8 cellular contexts compared by ENCODE assay signal in the genomic region with DNA sequence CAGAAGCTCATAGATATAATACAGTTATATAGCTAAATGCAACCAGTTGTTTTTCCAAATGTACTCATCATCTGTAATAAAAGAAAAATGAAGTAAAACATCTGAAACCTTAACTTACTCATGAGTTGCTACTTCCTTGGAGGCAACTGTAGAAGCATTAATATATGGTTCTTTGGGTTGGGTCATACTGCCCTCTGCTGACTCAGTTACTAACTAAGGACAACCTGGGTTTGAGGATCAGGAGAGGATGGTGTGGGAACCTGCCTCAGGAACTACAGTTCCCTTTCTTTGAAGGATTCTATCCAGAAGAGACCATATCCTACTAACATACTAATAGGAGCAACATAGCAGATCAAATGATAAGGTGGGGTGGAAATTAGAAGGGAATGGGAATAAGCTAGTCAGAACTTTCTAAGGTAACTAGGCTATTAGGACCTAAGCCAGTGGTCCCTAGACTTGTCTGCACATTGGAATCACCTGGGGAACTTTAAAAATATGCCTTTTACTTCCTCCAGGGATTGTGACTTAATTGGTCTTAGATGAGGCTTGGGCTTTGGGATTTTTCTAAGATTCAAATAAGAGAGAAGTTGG. TPM values are rescaled to one million over a fixed set of nuclear protein-coding genes. Genes with fewer than 3 reads are reported as not detected.
DNase-seq lines count a peak whose midpoint lies in the region; ATAC-seq and TF ChIP-seq lines count a peak whose summit lies in the region.

No MANE protein-coding gene starts in this region.

- in situ Hi-C loops in Panc1 (cut with HindIII; ENCODE audit: low pct_unique_long_range_greater_than_20kb, low sequenced_read_pairs) = no loop called here

- POLR2A ChIA-PET in Panc1 (lab: Charles Lee) = no interaction called here

- ATAC-seq in heart left ventricle (peak in 3 of 4 donors; percentile 64 to 76 (median 73)), HG02610 (IDR thresholded peaks at IDR 0.05; ENCODE audit: unreplicated experiment) (peak; percentile 35), Panc1 (peak; percentile 88), right lobe of liver (peak; percentile 77 to 91 (median 85)), GM18520 (IDR thresholded peaks at IDR 0.05; ENCODE audit: unreplicated experiment) (no peak)

- intact Hi-C loops in heart left ventricle (cut with DNase I) = loop anchor here in 5 of 10 donors (2.0 to 10.0 kb wide), 8 partner anchors 79 to 318 kb away; a partner anchor contains a TSS
- intact Hi-C loops in cardiac septum (cut with DNase I) = loop anchor here (2.0 kb wide), 1 partner anchor 80 kb away; no protein-coding TSS in a partner anchor
- intact Hi-C loops in Panc1 (cut with micrococcal nuclease; ENCODE audit: unreplicated experiment) = loop anchor here (5.0 to 10.0 kb wide), 3 partner anchors 79 to 276 kb away; a partner anchor contains a TSS
- intact Hi-C loops in right lobe of liver (cut with DNase I) = loop anchor here in 1 of 2 donors (10.0 kb wide), 1 partner anchor 86 kb away; a partner anchor contains a TSS

- H3K4me3 ChIP-seq in heart left ventricle (no peak overlapping the region), Panc1 (ENCODE audit: low read depth in 2 of 2, low read length in 2 of 2) (no peak overlapping the region), right lobe of liver (no peak overlapping the region)

- TF ChIP-seq CTCF in heart left ventricle (IDR thresholded peaks at IDR 0.05) (peak in 10 of 12 donors; percentile 16 to 60 (median 47)), Panc1 (IDR thresholded peaks at IDR 0.05) (peak; percentile 75), right lobe of liver (IDR thresholded peaks at IDR 0.05) (peak; percentile 50 to 68 (median 54))

- DNase-seq in heart left ventricle = no peak
- no peak for DNase-seq in cardiac septum (ENCODE audit: low spot score)
- DNase-seq in Panc1 (ENCODE audit: low read depth, low spot score) = peak; percentile 17
- DNase-seq in cerebellar cortex (ENCODE audit: low spot score) = peak; percentile 53
- no peak for DNase-seq in right lobe of liver
- DNase-seq in putamen (ENCODE audit: low spot score) = no peak

- no peak overlapping the region for H3K27ac ChIP-seq in heart left ventricle
- no peak overlapping the region for H3K27ac ChIP-seq in Panc1 (ENCODE audit: low read length)
- H3K27ac ChIP-seq in right lobe of liver = no peak overlapping the region

- no TSS peak for BruUV-seq in Panc1 (replicated peaks; lab: Mats Ljungman, UMichigan)

- peaks cover 0 to 6% (median 0%) of the 10 kb centered on the region in 12 donors for H3K4me1 ChIP-seq in heart left ventricle
- H3K4me1 ChIP-seq in Panc1 (ENCODE audit: control insufficient read depth, insufficient read depth, low read length) = no peaks in the 10 kb centered on the region; the same call in 1 of the 2 replicates
- no peaks in the 10 kb centered on the region for H3K4me1 ChIP-seq in right lobe of liver

- CTCF ChIA-PET in Panc1 (lab: Charles Lee) = interaction anchor here (0.6 to 0.9 kb wide), 2 partner anchors 11 to 91 kb away, joined by 3 read pairs; a partner anchor contains a TSS

- H3K27me3 ChIP-seq in heart left ventricle = no peaks in the 10 kb centered on the region
- no peaks in the 10 kb centered on the region for H3K27me3 ChIP-seq in Panc1 (ENCODE audit: control insufficient read depth, insufficient read depth, low read length)
- no peaks in the 10 kb centered on the region for H3K27me3 ChIP-seq in right lobe of liver

- H3K36me3 ChIP-seq in heart left ventricle = peaks cover 0 to 99% (median 69%) of the 10 kb centered on the region in 9 donors
- H3K36me3 ChIP-seq in Panc1 (ENCODE audit: control insufficient read depth, insufficient read depth, low read length) = peaks cover 35% of the 10 kb centered on the region
- H3K36me3 ChIP-seq in right lobe of liver = peaks cover 0 to 45% (median 11%) of the 10 kb centered on the region in 4 donors

- TF ChIP-seq POLR2A in heart left ventricle (IDR thresholded peaks at IDR 0.05) = no peak
- no peak for TF ChIP-seq POLR2A in right lobe of liver (IDR thresholded peaks at IDR 0.05)

- H3K9me3 ChIP-seq in heart left ventricle (no peaks in the 10 kb centered on the region), Panc1 (ENCODE audit: control insufficient read depth, insufficient read depth, low read depth, low read length) (no peaks in the 10 kb centered on the region), right lobe of liver (no peaks in the 10 kb centered on the region)

RNA-seq across cellular contexts. Expression of a gene that starts 20.7 kb away (rescaled TPM):
- total RNA-seq in heart left ventricle = 10 to 100 TPM; 28.5 to 45.2 (median 34.7) TPM
- 10 to 100 TPM; 17.0 to 19.9 TPM for polyA plus RNA-seq in heart left ventricle
- total RNA-seq in cardiac septum = 35.6 TPM
- 62.9 TPM for total RNA-seq in Panc1 (2021; ENCODE audit: unreplicated experiment)
- 34.9 TPM for polyA plus RNA-seq in Panc1 (2012; ENCODE audit: insufficient read length)
- 10 to 100 TPM; 22.4 to 29.0 (median 23.4) TPM for total RNA-seq in right lobe of liver

RNA-seq across cellular contexts. Expression of a gene that starts 20.8 kb away (rescaled TPM):
- total RNA-seq in heart left ventricle (10 to 100 TPM; 27.0 to 53.2 (median 37.7) TPM), cardiac septum (33.2 TPM), Panc1 (2021; ENCODE audit: unreplicated experiment) (37.0 TPM), right lobe of liver (10 to 100 TPM; 10.2 to 22.8 (median 15.8) TPM)
- 10 to 100 TPM; 45.2 to 45.6 TPM for polyA plus RNA-seq in heart left ventricle
- polyA plus RNA-seq in Panc1 (2012; ENCODE audit: insufficient read length) = 32.5 TPM

RNA-seq across cellular contexts. Expression of a gene that starts 51.9 kb away (rescaled TPM):
- total RNA-seq in heart left ventricle (1 to 10 TPM; 1.1 to 5.6 (median 2.7) TPM), cardiac septum (2.5 TPM), Panc1 (2021; ENCODE audit: unreplicated experiment) (15.9 TPM), right lobe of liver (10 to 100 TPM in 5 of 6 experiments, 1 to 10 TPM in 1; 7.5 to 16.5 (median 10.8) TPM)
- polyA plus RNA-seq in heart left ventricle = 1 to 10 TPM in 1 of 2 donors, under 1 TPM in 1; 0.23 to 3.8 TPM
- polyA plus RNA-seq in Panc1 (2012; ENCODE audit: insufficient read length) = 5.4 TPM

Comparison
In these comparisons a context has a peak if more than half of its experiments do, and no peak if none do; other contexts are left out.
1. DNase-seq: peak in Panc1 (single experiment) and cerebellar cortex (single experiment); none in heart left ventricle (0 of 5), cardiac septum (single experiment), right lobe of liver (0 of 3) and putamen (single experiment).
2. Peak in every context shown above with its lines, with median percentiles within 50 percentile points of each other: CTCF ChIP-seq.